In genomic region chr5:9207820-9208418, GRCh38 we compare ENCODE assay signal across 8 cellular contexts.
DNase-seq lines count a peak whose midpoint lies in the region; ATAC-seq and TF ChIP-seq lines count a peak whose summit lies in the region.

No MANE protein-coding gene starts in this region.

- 30 to 33% methylated on average over 5 of the region's 5 CpGs for WGBS in esophagus squamous epithelium, 2 donors
- 62% methylated on average over 5 of the region's 5 CpGs for WGBS in prostate gland

- no peak overlapping the region for H3K4me3 ChIP-seq in esophagus squamous epithelium
- H3K4me3 ChIP-seq in prostate gland: no peak overlapping the region

- no peaks in the 10 kb centered on the region for H3K4me1 ChIP-seq in esophagus squamous epithelium
- H3K4me1 ChIP-seq in prostate gland (replicated peaks): no peaks in the 10 kb centered on the region

- ATAC-seq in GM21390 (IDR thresholded peaks at IDR 0.05; ENCODE audit: unreplicated experiment): peak; percentile 89

- H3K9me3 ChIP-seq in esophagus squamous epithelium (no peaks in the 10 kb centered on the region), prostate gland (no peaks in the 10 kb centered on the region)

- H3K36me3 ChIP-seq in esophagus squamous epithelium: no peaks in the 10 kb centered on the region
- H3K36me3 ChIP-seq in prostate gland: no peaks in the 10 kb centered on the region

- in situ Hi-C loops in Caki2 (cut with HindIII; ENCODE audit: low pct_unique_long_range_greater_than_20kb, low sequenced_read_pairs): no loop called here

- no peak for TF ChIP-seq POLR2A in esophagus squamous epithelium (IDR thresholded peaks at IDR 0.05)
- TF ChIP-seq POLR2A in prostate gland (IDR thresholded peaks at IDR 0.05): no peak

- TF ChIP-seq CTCF in esophagus squamous epithelium (IDR thresholded peaks at IDR 0.05): peak in 4 of 6 experiments; percentile 32 to 71 (median 56)
- peak; percentile 16 to 76 (median 60) for TF ChIP-seq CTCF in prostate gland (IDR thresholded peaks at IDR 0.05)

- H3K27me3 ChIP-seq in esophagus squamous epithelium: no peaks in the 10 kb centered on the region
- no peaks in the 10 kb centered on the region for H3K27me3 ChIP-seq in prostate gland (replicated peaks; ENCODE audit: insufficient read depth)

- DNase-seq in Caki2 (ENCODE audit: low read depth) (peak; percentile 11), Kasumi-1 (lab: John Stamatoyannopoulos, UW) (peak; percentile 39 to 49), RKO (ENCODE audit: low spot score) (peak; percentile 63), esophagus squamous epithelium (lab: John Stamatoyannopoulos, UW) (no peak), prostate gland (ENCODE audit: low spot score) (no peak)
- no peak for DNase-seq in activated naive CD4-positive, alpha-beta T cell (lab: John Stamatoyannopoulos, UW)
- no peak for DNase-seq in activated naive CD4-positive, alpha-beta T cell treated with anti-CD3 and anti-CD28 coated beads, Interleukin-2, amount 50 U/mL, for 16 hours

- intact Hi-C loops in esophagus squamous epithelium (cut with DNase I): no loop called here
- intact Hi-C loops in prostate gland (cut with DNase I): loop anchor here (5.0 kb wide), 1 partner anchor 451 kb away; no protein-coding TSS in a partner anchor

- H3K27ac ChIP-seq in esophagus squamous epithelium (no peak overlapping the region), prostate gland (no peak overlapping the region)

Comparison
In these comparisons a context has a peak if more than half of its experiments do, and no peak if none do; other contexts are left out.
1. DNase-seq: peak in Caki2 (single experiment), Kasumi-1 (2 of 2) and RKO (single experiment); none in esophagus squamous epithelium (single experiment), prostate gland (single experiment), activated naive CD4-positive, alpha-beta T cell (0 of 4) and activated naive CD4-positive, alpha-beta T cell treated with anti-CD3 and anti-CD28 coated beads, Interleukin-2, amount 50 U/mL, for 16 hours (single experiment).